In genomic region chr10:119413738-119414611, GRCh38 we compare ENCODE assay signal across 8 cellular contexts.
A peak's percentile ranks its signal among the peaks of the same experiment; 100 is the strongest.
DNase-seq lines count a peak whose midpoint lies in the region; ATAC-seq and TF ChIP-seq lines count a peak whose summit lies in the region.
"Had no signal": no experiment of that assay in that cellular context is flagged by ENCODE, and none has a peak within 500 bp of the region (broad histone marks: within the 10 kb centered on the region; RNA-seq: fewer than 3 reads in every experiment).

No MANE protein-coding gene starts in this region.

- TF ChIP-seq POLR2A in esophagus muscularis mucosa (IDR thresholded peaks at IDR 0.05; ENCODE audit: low read depth) (no peak), tibial nerve (IDR thresholded peaks at IDR 0.05) (no peak)

- TF ChIP-seq EP300 in esophagus muscularis mucosa (IDR thresholded peaks at IDR 0.05) (no peak), tibial nerve (IDR thresholded peaks at IDR 0.05) (peak in 1 of 2 donors; percentile 33)

- no peak overlapping the region for H3K4ac ChIP-seq in mesendoderm (ENCODE audit: low read depth, low read length)

- peak overlapping the region; percentile 70 for H3K56ac ChIP-seq in mesendoderm (ENCODE audit: low read length)

- peaks cover 0 to 5% (median 0%) of the 10 kb centered on the region in 4 donors for H3K36me3 ChIP-seq in esophagus muscularis mucosa
- H3K36me3 ChIP-seq in mesendoderm (ENCODE audit: control insufficient read depth, insufficient read depth, low read length): no peaks in the 10 kb centered on the region
- no peaks in the 10 kb centered on the region for H3K36me3 ChIP-seq in tibial nerve

- no peak overlapping the region for H3K9ac ChIP-seq in mesendoderm (ENCODE audit: low read length)

- no peaks in the 10 kb centered on the region for H3K79me1 ChIP-seq in mesendoderm (ENCODE audit: low read length)

- H2AK5ac ChIP-seq in mesendoderm (ENCODE audit: low read length): no peak overlapping the region

- H3K27me3 ChIP-seq in esophagus muscularis mucosa: no peaks in the 10 kb centered on the region
- H3K27me3 ChIP-seq in mesendoderm (ENCODE audit: insufficient read depth, low read length, poor library complexity): no peaks in the 10 kb centered on the region
- H3K27me3 ChIP-seq in tibial nerve: no peaks in the 10 kb centered on the region

- TF ChIP-seq CTCF in esophagus muscularis mucosa (IDR thresholded peaks at IDR 0.05) (no peak), tibial nerve (IDR thresholded peaks at IDR 0.05) (no peak)

- ATAC-seq in HG03025 (IDR thresholded peaks at IDR 0.05; ENCODE audit: low FRiP score, unreplicated experiment): no peak
- no peak for ATAC-seq in GM21528 (IDR thresholded peaks at IDR 0.05; ENCODE audit: low FRiP score, unreplicated experiment)

- no peak overlapping the region for H3K4me2 ChIP-seq in mesendoderm (ENCODE audit: low read length)

- intact Hi-C loops in esophagus muscularis mucosa (cut with DNase I): no loop called here

- no peak overlapping the region for H3K18ac ChIP-seq in mesendoderm (ENCODE audit: low read length)

- no peak overlapping the region for H4K8ac ChIP-seq in mesendoderm (ENCODE audit: low read depth, low read length)

- H2BK15ac ChIP-seq in mesendoderm (replicated peaks; ENCODE audit: low read depth): no peak overlapping the region

- H3K27ac ChIP-seq in esophagus muscularis mucosa (replicated peaks in 1 of 4): peak overlapping the region; percentile 66 to 78 (median 72)
- no peak overlapping the region for H3K27ac ChIP-seq in mesendoderm (ENCODE audit: low read depth, low read length)
- peak overlapping the region; percentile 44 to 87 (median 76) for H3K27ac ChIP-seq in tibial nerve

- no peaks in the 10 kb centered on the region for H3K9me3 ChIP-seq in esophagus muscularis mucosa
- no peaks in the 10 kb centered on the region for H3K9me3 ChIP-seq in tibial nerve

- 65% methylated on average over 14 of the region's 23 CpGs for WGBS in esophagus muscularis mucosa
- no CpG with 5 or more reads among the region's 23 CpGs for WGBS in mesendoderm (ENCODE audit: extremely low coverage, insufficient coverage, low lambda C conversion rate)
- WGBS in tibial nerve, 2 donors: 40 to 51% methylated on average over 22 of the region's 23 CpGs

- H3K79me2 ChIP-seq in mesendoderm (ENCODE audit: control insufficient read depth, insufficient read depth, low read length): no peaks in the 10 kb centered on the region

- H2BK5ac ChIP-seq in mesendoderm (ENCODE audit: low read length): no peak overlapping the region

- no peak overlapping the region for H4K5ac ChIP-seq in mesendoderm (ENCODE audit: low read length)

- H3K23ac ChIP-seq in mesendoderm (ENCODE audit: low read length): no peak overlapping the region

- no peak overlapping the region for H3K4me3 ChIP-seq in esophagus muscularis mucosa
- H3K4me3 ChIP-seq in mesendoderm (ENCODE audit: low read length): no peak overlapping the region
- no peak overlapping the region for H3K4me3 ChIP-seq in tibial nerve

- DNase-seq in esophagus muscularis mucosa (ENCODE audit: extremely low spot score): no peak
- no peak for DNase-seq in mesendoderm
- peak in 1 of 2 donors; percentile 33 for DNase-seq in tibial nerve (ENCODE audit: low spot score in 2 of 2)
- no peak for DNase-seq in AML-193 (lab: John Stamatoyannopoulos, UW)
- DNase-seq: GF-D8 had no signal

- peaks cover 54 to 69% (median 58%) of the 10 kb centered on the region in 4 donors for H3K4me1 ChIP-seq in esophagus muscularis mucosa
- H3K4me1 ChIP-seq in mesendoderm (ENCODE audit: control insufficient read depth, low read depth, low read length): peaks cover 7% of the 10 kb centered on the region
- peaks cover 0 to 67% (median 22%) of the 10 kb centered on the region in 4 donors for H3K4me1 ChIP-seq in tibial nerve

- no peak overlapping the region for H2BK120ac ChIP-seq in mesendoderm (ENCODE audit: low read depth, low read length)

TF ChIP-seq in PFSK-1, 5 proteins besides CTCF, POLR2A, EP300 and RAD21:
- TF ChIP-seq SIN3A (IDR thresholded peaks at IDR 0.05; ENCODE audit: borderline replicate concordance, insufficient read depth, low read length): peak; percentile 81; the same call in 1 of the 2 replicates
- TF ChIP-seq FOXP2 (optimal IDR thresholded peaks at IDR 0.05; ENCODE audit: borderline replicate concordance, extremely low read depth, extremely low read length, insufficient read depth): peak; percentile 55
- TF ChIP-seq TAF1 (IDR thresholded peaks at IDR 0.05; ENCODE audit: borderline replicate concordance, insufficient read depth, low read length): 0 out of 2 replicates have a peak, but pooled peaks have one; percentile 55
- no peak for TF ChIP-seq POLR2AphosphoS5 (IDR thresholded peaks at IDR 0.05; ENCODE audit: low read depth, low read length)
- no peak for TF ChIP-seq REST (IDR thresholded peaks at IDR 0.05; ENCODE audit: insufficient read depth in 1 of 2, low read depth in 2 of 2, low read length in 2 of 2)
TF ChIP-seq in PFSK-1: peak in this region for 3.
